23 cellular contexts compared by ENCODE assay signal in the genomic region with DNA sequence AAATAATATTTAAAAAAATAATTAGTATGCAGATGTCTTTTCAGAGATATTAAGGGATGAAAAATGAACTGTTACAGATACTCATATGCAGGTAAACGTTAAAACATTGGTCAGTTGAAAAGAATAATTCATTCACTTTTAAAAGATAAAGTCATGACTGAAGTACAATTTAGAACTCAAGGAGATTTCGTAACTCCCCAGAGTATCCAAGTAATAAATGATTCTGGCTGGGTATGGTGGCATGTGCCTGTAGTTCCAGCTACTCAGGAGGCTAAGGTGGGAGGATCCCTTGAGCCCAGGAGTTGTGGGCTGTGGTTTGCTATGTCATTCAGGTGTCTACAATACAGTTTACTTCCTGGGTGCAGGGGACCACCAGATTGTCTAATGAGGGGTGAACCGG.
"Had no signal": no experiment of that assay in that cellular context is flagged by ENCODE, and none has a peak within 500 bp of the region (broad histone marks: within the 10 kb centered on the region; RNA-seq: fewer than 3 reads in every experiment).

No MANE protein-coding gene starts in this region.

- H3K4me3 ChIP-seq: adrenal gland, breast epithelium had no signal

- ATAC-seq: activated CD4-positive, alpha-beta T cell treated with anti-CD3 and anti-CD28 coated beads for 36 hours; activated T-cell treated with anti-CD3 and anti-CD28 coated beads, Interleukin-2, amount 50 U/mL, for 72 hours; T-helper 17 cell had no signal

- H3K36me3 ChIP-seq: adrenal gland, breast epithelium had no signal

- H3K27ac ChIP-seq: adrenal gland, breast epithelium, WERI-Rb-1 had no signal

- H3K4me1 ChIP-seq: breast epithelium had no signal

- DNase-seq: activated CD4-positive, alpha-beta memory T cell treated with anti-CD3 and anti-CD28 coated beads, Interleukin-2, amount 10 ng/mL, durations not matched to agents 7 days and 5 days; activated CD4-positive, alpha-beta T cell treated with anti-CD3 and anti-CD28 coated beads for 36 hours; activated CD4-positive, alpha-beta T cell treated with anti-CD3 and anti-CD28 coated beads, Interleukin-2, amount 50 U/mL, for 1 hour; activated CD8-positive, alpha-beta memory T cell treated with anti-CD3 and anti-CD28 coated beads, Interleukin-2, amount 50 U/mL, for 4 hours; activated gamma-delta T cell treated with Interleukin-2 at 50 U/mL for 16 hours; activated naive CD4-positive, alpha-beta T cell treated with anti-CD3 and anti-CD28 coated beads, Interleukin-2, amount 10 ng/mL, durations not matched to agents 7 days and 5 days; activated naive CD8-positive, alpha-beta T cell treated with anti-CD3 and anti-CD28 coated beads for 36 hours; activated T-cell treated with anti-CD3 and anti-CD28 coated beads, Interleukin-2, amount 50 U/mL, for 72 hours; adrenal gland; aorta; central memory CD4-positive, alpha-beta T cell; KG1; NCI-H146; NCI-H1930; NCI-H2171 treated with DMSO at 0.1 percent for 48 hours; NCI-H226; NCI-H526; NCI-H774; SIG-M5; T-helper 17 cell; T-helper 9 cell; WERI-Rb-1 had no signal

- H3K27me3 ChIP-seq: adrenal gland, breast epithelium had no signal

- H3K9me3 ChIP-seq: adrenal gland, breast epithelium had no signal
